Comparison of ENCODE assay signal across 1 cellular context in the genomic region with DNA sequence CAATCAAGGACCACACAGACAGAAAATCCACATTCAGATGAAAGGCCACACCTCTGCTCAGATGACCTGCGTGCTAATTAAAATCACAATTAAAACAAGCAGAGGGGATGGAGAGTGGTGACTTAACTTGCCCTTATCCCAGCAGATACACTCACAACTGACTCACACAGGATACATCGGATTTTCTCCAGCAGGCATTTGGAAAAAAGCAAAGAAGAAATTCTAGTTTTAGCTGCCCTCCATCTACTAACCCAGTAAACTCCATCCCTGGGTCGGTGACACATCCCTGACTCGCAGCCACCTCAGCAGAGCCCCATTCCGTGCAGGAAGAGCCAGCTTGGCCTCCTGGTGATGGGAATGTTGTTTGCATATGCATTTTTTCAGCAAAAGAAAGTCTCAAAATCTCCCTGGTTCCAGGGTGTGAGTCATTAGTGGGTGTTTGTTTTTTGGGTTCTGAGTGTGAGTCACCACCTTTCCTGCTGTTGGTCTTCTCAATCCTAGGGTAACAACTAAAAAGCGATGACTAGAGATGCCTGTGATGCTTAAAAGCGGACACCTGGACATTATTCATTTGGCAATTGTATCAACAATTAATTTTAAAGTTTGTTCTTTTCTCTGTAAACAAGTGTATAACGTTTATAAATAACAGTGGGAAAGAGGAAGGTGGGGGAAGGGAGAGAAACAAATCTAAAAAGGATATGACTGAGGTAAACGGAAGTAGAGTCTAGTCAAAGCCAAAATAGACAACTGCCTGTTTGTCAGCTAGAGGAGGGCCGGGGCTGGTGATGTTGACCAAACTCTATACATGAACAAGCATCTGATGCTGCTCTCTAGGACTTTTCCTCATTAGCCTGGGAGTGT.
TF ChIP-seq lines count a peak whose summit lies in the region.

No MANE protein-coding gene starts in this region.

TF ChIP-seq in HepG2, 621 proteins besides CTCF, POLR2A, EP300 and RAD21 (continued from another document and continues in another):
- TF ChIP-seq, protein P1, sequence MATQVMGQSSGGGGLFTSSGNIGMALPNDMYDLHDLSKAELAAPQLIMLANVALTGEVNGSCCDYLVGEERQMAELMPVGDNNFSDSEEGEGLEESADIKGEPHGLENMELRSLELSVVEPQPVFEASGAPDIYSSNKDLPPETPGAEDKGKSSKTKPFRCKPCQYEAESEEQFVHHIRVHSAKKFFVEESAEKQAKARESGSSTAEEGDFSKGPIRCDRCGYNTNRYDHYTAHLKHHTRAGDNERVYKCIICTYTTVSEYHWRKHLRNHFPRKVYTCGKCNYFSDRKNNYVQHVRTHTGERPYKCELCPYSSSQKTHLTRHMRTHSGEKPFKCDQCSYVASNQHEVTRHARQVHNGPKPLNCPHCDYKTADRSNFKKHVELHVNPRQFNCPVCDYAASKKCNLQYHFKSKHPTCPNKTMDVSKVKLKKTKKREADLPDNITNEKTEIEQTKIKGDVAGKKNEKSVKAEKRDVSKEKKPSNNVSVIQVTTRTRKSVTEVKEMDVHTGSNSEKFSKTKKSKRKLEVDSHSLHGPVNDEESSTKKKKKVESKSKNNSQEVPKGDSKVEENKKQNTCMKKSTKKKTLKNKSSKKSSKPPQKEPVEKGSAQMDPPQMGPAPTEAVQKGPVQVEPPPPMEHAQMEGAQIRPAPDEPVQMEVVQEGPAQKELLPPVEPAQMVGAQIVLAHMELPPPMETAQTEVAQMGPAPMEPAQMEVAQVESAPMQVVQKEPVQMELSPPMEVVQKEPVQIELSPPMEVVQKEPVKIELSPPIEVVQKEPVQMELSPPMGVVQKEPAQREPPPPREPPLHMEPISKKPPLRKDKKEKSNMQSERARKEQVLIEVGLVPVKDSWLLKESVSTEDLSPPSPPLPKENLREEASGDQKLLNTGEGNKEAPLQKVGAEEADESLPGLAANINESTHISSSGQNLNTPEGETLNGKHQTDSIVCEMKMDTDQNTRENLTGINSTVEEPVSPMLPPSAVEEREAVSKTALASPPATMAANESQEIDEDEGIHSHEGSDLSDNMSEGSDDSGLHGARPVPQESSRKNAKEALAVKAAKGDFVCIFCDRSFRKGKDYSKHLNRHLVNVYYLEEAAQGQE (IDR thresholded peaks at IDR 0.05; ENCODE audit: borderline replicate concordance in 1 of 2, low read depth in 1 of 2, low read length in 2 of 2) = peak in 1 of 2 experiments; percentile 33; a peak in 1 of 4 replicates
- peak; percentile 97 for TF ChIP-seq TEAD3 (CRISPR knock-in tag; optimal IDR thresholded peaks at IDR 0.05; ENCODE audit: borderline replicate concordance)
- peak; percentile 96 for TF ChIP-seq BCL6 (CRISPR knock-in tag; IDR thresholded peaks at IDR 0.05)
- peak; percentile 49; the same call in 1 of the 2 replicates for TF ChIP-seq MED1 (CRISPR knock-in tag; IDR thresholded peaks at IDR 0.05)
- TF ChIP-seq ZNF615 (CRISPR knock-in tag; IDR thresholded peaks at IDR 0.05; ENCODE audit: borderline replicate concordance) = 0 out of 2 replicates have a peak, but pooled peaks have one; percentile 41
- no peak for TF ChIP-seq ZNF33A (CRISPR knock-in tag; IDR thresholded peaks at IDR 0.05; ENCODE audit: borderline replicate concordance)
- TF ChIP-seq JUN (CRISPR knock-in tag; IDR thresholded peaks at IDR 0.05) = peak; percentile 78
- TF ChIP-seq MXD4 (CRISPR knock-in tag; IDR thresholded peaks at IDR 0.05) = no peak
- TF ChIP-seq ZNF614 (CRISPR knock-in tag; IDR thresholded peaks at IDR 0.05; ENCODE audit: borderline replicate concordance) = 0 out of 2 replicates have a peak, but pooled peaks have one; percentile 1
- TF ChIP-seq, protein P2, sequence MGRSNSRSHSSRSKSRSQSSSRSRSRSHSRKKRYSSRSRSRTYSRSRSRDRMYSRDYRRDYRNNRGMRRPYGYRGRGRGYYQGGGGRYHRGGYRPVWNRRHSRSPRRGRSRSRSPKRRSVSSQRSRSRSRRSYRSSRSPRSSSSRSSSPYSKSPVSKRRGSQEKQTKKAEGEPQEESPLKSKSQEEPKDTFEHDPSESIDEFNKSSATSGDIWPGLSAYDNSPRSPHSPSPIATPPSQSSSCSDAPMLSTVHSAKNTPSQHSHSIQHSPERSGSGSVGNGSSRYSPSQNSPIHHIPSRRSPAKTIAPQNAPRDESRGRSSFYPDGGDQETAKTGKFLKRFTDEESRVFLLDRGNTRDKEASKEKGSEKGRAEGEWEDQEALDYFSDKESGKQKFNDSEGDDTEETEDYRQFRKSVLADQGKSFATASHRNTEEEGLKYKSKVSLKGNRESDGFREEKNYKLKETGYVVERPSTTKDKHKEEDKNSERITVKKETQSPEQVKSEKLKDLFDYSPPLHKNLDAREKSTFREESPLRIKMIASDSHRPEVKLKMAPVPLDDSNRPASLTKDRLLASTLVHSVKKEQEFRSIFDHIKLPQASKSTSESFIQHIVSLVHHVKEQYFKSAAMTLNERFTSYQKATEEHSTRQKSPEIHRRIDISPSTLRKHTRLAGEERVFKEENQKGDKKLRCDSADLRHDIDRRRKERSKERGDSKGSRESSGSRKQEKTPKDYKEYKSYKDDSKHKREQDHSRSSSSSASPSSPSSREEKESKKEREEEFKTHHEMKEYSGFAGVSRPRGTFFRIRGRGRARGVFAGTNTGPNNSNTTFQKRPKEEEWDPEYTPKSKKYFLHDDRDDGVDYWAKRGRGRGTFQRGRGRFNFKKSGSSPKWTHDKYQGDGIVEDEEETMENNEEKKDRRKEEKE (IDR thresholded peaks at IDR 0.05) = no peak
- TF ChIP-seq, protein P3, sequence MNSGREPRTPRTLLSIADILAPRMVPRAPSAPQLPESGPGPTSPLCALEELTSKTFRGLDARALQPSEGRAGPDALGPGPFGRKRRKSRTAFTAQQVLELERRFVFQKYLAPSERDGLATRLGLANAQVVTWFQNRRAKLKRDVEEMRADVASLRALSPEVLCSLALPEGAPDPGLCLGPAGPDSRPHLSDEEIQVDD (CRISPR knock-in tag; IDR thresholded peaks at IDR 0.05; ENCODE audit: borderline replicate concordance) = no peak
- TF ChIP-seq ZSCAN22 (CRISPR knock-in tag; IDR thresholded peaks at IDR 0.05) = no peak
- TF ChIP-seq, protein P4, sequence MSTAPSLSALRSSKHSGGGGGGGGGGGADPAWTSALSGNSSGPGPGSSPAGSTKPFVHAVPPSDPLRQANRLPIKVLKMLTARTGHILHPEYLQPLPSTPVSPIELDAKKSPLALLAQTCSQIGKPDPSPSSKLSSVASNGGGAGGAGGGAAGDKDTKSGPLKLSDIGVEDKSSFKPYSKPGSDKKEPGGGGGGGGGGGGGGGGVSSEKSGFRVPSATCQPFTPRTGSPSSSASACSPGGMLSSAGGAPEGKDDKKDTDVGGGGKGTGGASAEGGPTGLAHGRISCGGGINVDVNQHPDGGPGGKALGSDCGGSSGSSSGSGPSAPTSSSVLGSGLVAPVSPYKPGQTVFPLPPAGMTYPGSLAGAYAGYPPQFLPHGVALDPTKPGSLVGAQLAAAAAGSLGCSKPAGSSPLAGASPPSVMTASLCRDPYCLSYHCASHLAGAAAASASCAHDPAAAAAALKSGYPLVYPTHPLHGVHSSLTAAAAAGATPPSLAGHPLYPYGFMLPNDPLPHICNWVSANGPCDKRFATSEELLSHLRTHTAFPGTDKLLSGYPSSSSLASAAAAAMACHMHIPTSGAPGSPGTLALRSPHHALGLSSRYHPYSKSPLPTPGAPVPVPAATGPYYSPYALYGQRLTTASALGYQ (CRISPR knock-in tag; IDR thresholded peaks at IDR 0.05) = peak; percentile 48; the same call in 1 of the 2 replicates
- TF ChIP-seq YY1 (IDR thresholded peaks at IDR 0.05; ENCODE audit: insufficient read depth, insufficient replicate concordance, low read depth, low read length) = peak; percentile 27
- no peak for TF ChIP-seq ZNF563 (CRISPR knock-in tag; IDR thresholded peaks at IDR 0.05)
- TF ChIP-seq ATRX (CRISPR knock-in tag; IDR thresholded peaks at IDR 0.05; ENCODE audit: borderline replicate concordance) = no peak
- TF ChIP-seq, protein P5, sequence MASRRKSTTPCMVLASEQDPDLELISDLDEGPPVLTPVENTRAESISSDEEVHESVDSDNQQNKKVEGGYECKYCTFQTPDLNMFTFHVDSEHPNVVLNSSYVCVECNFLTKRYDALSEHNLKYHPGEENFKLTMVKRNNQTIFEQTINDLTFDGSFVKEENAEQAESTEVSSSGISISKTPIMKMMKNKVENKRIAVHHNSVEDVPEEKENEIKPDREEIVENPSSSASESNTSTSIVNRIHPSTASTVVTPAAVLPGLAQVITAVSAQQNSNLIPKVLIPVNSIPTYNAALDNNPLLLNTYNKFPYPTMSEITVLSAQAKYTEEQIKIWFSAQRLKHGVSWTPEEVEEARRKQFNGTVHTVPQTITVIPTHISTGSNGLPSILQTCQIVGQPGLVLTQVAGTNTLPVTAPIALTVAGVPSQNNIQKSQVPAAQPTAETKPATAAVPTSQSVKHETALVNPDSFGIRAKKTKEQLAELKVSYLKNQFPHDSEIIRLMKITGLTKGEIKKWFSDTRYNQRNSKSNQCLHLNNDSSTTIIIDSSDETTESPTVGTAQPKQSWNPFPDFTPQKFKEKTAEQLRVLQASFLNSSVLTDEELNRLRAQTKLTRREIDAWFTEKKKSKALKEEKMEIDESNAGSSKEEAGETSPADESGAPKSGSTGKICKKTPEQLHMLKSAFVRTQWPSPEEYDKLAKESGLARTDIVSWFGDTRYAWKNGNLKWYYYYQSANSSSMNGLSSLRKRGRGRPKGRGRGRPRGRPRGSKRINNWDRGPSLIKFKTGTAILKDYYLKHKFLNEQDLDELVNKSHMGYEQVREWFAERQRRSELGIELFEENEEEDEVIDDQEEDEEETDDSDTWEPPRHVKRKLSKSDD (CRISPR knock-in tag; IDR thresholded peaks at IDR 0.05; ENCODE audit: low read depth) = no peak
- TF ChIP-seq, protein P6, sequence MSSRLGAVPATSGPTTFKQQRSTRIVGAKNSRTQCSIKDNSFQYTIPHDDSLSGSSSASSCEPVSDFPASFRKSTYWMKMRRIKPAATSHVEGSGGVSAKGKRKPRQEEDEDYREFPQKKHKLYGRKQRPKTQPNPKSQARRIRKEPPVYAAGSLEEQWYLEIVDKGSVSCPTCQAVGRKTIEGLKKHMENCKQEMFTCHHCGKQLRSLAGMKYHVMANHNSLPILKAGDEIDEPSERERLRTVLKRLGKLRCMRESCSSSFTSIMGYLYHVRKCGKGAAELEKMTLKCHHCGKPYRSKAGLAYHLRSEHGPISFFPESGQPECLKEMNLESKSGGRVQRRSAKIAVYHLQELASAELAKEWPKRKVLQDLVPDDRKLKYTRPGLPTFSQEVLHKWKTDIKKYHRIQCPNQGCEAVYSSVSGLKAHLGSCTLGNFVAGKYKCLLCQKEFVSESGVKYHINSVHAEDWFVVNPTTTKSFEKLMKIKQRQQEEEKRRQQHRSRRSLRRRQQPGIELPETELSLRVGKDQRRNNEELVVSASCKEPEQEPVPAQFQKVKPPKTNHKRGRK (CRISPR knock-in tag; IDR thresholded peaks at IDR 0.05) = no peak
- TF ChIP-seq, protein P7, sequence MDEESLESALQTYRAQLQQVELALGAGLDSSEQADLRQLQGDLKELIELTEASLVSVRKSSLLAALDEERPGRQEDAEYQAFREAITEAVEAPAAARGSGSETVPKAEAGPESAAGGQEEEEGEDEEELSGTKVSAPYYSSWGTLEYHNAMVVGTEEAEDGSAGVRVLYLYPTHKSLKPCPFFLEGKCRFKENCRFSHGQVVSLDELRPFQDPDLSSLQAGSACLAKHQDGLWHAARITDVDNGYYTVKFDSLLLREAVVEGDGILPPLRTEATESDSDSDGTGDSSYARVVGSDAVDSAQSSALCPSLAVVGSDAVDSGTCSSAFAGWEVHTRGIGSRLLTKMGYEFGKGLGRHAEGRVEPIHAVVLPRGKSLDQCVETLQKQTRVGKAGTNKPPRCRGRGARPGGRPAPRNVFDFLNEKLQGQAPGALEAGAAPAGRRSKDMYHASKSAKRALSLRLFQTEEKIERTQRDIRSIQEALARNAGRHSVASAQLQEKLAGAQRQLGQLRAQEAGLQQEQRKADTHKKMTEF (CRISPR knock-in tag; IDR thresholded peaks at IDR 0.05) = 0 out of 2 replicates have a peak, but pooled peaks have one; percentile 37
- TF ChIP-seq FOSL2 (CRISPR knock-in tag; IDR thresholded peaks at IDR 0.05) = peak; percentile 97
- peak; percentile 41 for TF ChIP-seq SALL1 (CRISPR knock-in tag; IDR thresholded peaks at IDR 0.05)
- peak; percentile 75 for TF ChIP-seq MAFF (IDR thresholded peaks at IDR 0.05; ENCODE audit: low read depth, low read length)
- TF ChIP-seq, protein P8, sequence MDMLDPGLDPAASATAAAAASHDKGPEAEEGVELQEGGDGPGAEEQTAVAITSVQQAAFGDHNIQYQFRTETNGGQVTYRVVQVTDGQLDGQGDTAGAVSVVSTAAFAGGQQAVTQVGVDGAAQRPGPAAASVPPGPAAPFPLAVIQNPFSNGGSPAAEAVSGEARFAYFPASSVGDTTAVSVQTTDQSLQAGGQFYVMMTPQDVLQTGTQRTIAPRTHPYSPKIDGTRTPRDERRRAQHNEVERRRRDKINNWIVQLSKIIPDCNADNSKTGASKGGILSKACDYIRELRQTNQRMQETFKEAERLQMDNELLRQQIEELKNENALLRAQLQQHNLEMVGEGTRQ (IDR thresholded peaks at IDR 0.05; ENCODE audit: low read depth, low read length) = no peak
- TF ChIP-seq, protein P8 (CRISPR knock-in tag; IDR thresholded peaks at IDR 0.05; ENCODE audit: borderline replicate concordance) = no peak
- 0 out of 2 replicates have a peak, but pooled peaks have one; percentile 3 for TF ChIP-seq CEBPG (CRISPR knock-in tag; IDR thresholded peaks at IDR 0.05)
- no peak for TF ChIP-seq ZC3H13 (CRISPR knock-in tag; IDR thresholded peaks at IDR 0.05)
- TF ChIP-seq NPAS2 (CRISPR knock-in tag; IDR thresholded peaks at IDR 0.05; ENCODE audit: borderline replicate concordance) = no peak
- TF ChIP-seq NFIC (IDR thresholded peaks at IDR 0.05; ENCODE audit: low read length) = no peak; the same call in 1 of the 2 replicates
